29 cellular contexts compared by ENCODE assay signal in the genomic region with DNA sequence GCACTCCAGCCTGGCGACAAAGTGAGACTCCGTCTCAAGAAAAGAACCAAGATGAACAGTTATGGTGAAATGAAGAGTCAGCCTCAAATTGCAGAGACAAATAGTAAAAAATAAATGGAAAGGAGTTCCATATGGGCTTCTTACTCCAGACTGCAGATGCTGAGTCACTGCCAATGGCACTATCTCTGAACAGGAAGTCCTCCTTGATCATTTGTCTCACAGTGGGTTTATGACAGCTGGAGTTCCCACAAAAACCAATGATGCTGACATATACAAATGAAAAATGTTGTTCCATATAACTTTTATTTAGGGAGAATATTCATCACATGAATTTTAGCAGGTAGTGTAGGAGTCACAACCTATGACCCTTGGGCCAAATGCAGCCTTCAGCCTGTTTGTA.
DNase-seq lines count a peak whose midpoint lies in the region; ATAC-seq and TF ChIP-seq lines count a peak whose summit lies in the region.
"Had no signal": no experiment of that assay in that cellular context is flagged by ENCODE, and none has a peak within 500 bp of the region (broad histone marks: within the 10 kb centered on the region; RNA-seq: fewer than 3 reads in every experiment).

No MANE protein-coding gene starts in this region.

- TF ChIP-seq CTCF in epithelial cell of esophagus (IDR thresholded peaks at IDR 0.05; ENCODE audit: insufficient read depth, low read depth, low read length, missing control alignments) = no peak

- ATAC-seq in GM19351 (IDR thresholded peaks at IDR 0.05; ENCODE audit: unreplicated experiment) = no peak
- ATAC-seq: activated T-cell treated with anti-CD3 and anti-CD28 coated beads, Interleukin-2, amount 50 U/mL, for 72 hours; GM12878; heart right ventricle; left cardiac atrium; stimulated activated naive CD8-positive, alpha-beta T cell treated with anti-CD3 and anti-CD28 coated beads, Interleukin-15, amount 100 ng/mL, for 72 hours had no signal

- no peaks in the 10 kb centered on the region for H3K36me3 ChIP-seq in SJCRH30
- H3K36me3 ChIP-seq: heart right ventricle, sigmoid colon, thyroid gland had no signal

- peaks cover 30% of the 10 kb centered on the region for H3K4me1 ChIP-seq in SJCRH30
- H3K4me1 ChIP-seq: heart right ventricle, sigmoid colon, thyroid gland had no signal

- H3K4me3 ChIP-seq in SJCRH30 (no peak overlapping the region), epithelial cell of esophagus (ENCODE audit: low read length) (no peak overlapping the region)
- H3K4me3 ChIP-seq: GM12878, heart right ventricle, sigmoid colon, thyroid gland had no signal

- no peaks in the 10 kb centered on the region for H3K27me3 ChIP-seq in SJCRH30
- H3K27me3 ChIP-seq: heart right ventricle, sigmoid colon, thyroid gland had no signal

- H3K27ac ChIP-seq in SJCRH30 = peak overlapping the region; percentile 74
- H3K27ac ChIP-seq: 22Rv1, heart right ventricle, sigmoid colon, thyroid gland, VCaP had no signal

- DNase-seq in DMS53 (lab: John Stamatoyannopoulos, UW) (peak; percentile 16), DMS53 treated with DMSO at 0.1 percent for 48 hours (lab: John Stamatoyannopoulos, UW; ENCODE audit: unreplicated experiment) (no peak), SJCRH30 (peak; percentile 15 to 42), epithelial cell of esophagus (ENCODE audit: low read depth) (peak; percentile 10), D341Med (ENCODE audit: low spot score) (no peak), COLO829 (ENCODE audit: low spot score) (no peak), NCI-H2107 (lab: John Stamatoyannopoulos, UW) (no peak)
- DNase-seq: activated CD4-positive, alpha-beta T cell treated with anti-CD3 and anti-CD28 coated beads, Interleukin-2, amount 10 ng/mL, durations not matched to agents 24 days and 14 days; activated naive CD4-positive, alpha-beta T cell treated with Interleukin-2 at 50 U/mL for 16 hours; activated T-cell treated with anti-CD3 and anti-CD28 coated beads, Interleukin-2, amount 50 U/mL, for 72 hours; amygdala; CD4-positive, CD25-positive, alpha-beta regulatory T cell; cortex of kidney; DMS 273 treated with DMSO at 0.1 percent for 48 hours; H9; heart right ventricle; Karpas-422; left cardiac atrium; mammary epithelial cell; NCI-H1105; NCI-H2029 treated with DMSO at 0.1 percent for 48 hours; NCI-H446 treated with DMSO at 0.1 percent for 48 hours; sigmoid colon; stimulated activated naive CD8-positive, alpha-beta T cell treated with anti-CD3 and anti-CD28 coated beads, Interleukin-15, amount 100 ng/mL, for 72 hours; thyroid gland had no signal

- H3K9me3 ChIP-seq in SJCRH30 (replicated peaks) = 0 out of 2 replicates have a peak, but pooled peaks cover 2% of the 10 kb centered on the region
- H3K9me3 ChIP-seq: heart right ventricle, sigmoid colon, thyroid gland had no signal

Comparison
In these comparisons a context has a peak if more than half of its experiments do, and no peak if none do; other contexts are left out.
1. DNase-seq: peak in DMS53 (single experiment), SJCRH30 (2 of 2) and epithelial cell of esophagus (single experiment); none in DMS53 treated with DMSO at 0.1 percent for 48 hours (single experiment), D341Med (single experiment), COLO829 (single experiment) and NCI-H2107 (single experiment).